Comparison of ENCODE assay signal across 27 cellular contexts in genomic region chr1:197402189-197402588, GRCh38.
"Had no signal": no experiment of that assay in that cellular context is flagged by ENCODE, and none has a peak within 500 bp of the region (broad histone marks: within the 10 kb centered on the region; RNA-seq: fewer than 3 reads in every experiment).

No MANE protein-coding gene starts in this region.

- DNase-seq: cortex of kidney; dermis blood vessel endothelial cell; dorsolateral prefrontal cortex; effector CD4-positive, alpha-beta T cell; effector CD8-positive, alpha-beta T cell; effector memory CD4-positive, alpha-beta T cell; effector memory CD8-positive, alpha-beta T cell; endodermal cell; erythroblast; esophagus squamous epithelium; foreskin fibroblast; foreskin keratinocyte; foreskin melanocyte; gastrocnemius medialis; glutamatergic neuron; head of caudate nucleus; heart left ventricle; heart right ventricle; hippocampal formation had no signal

- H2AFZ ChIP-seq: hepatocyte had no signal

- H3K79me2 ChIP-seq: hepatocyte had no signal

- H3K9me3 ChIP-seq: esophagus squamous epithelium, gastrocnemius medialis, gastroesophageal sphincter had no signal

- H3K27ac ChIP-seq: coronary artery, dorsolateral prefrontal cortex, epithelial cell of prostate, esophagus muscularis mucosa, esophagus squamous epithelium, foreskin keratinocyte, gastrocnemius medialis, gastroesophageal sphincter, heart left ventricle, heart right ventricle, hepatocyte had no signal

- H3K4me3 Mint-ChIP-seq: dendritic cell treated with granulocyte-macrophage colony-stimulating factor and Interleukin-4, amounts not matched to agents 40 ng/mL and 50 ng/mL, for 4 days; effector memory CD8-positive, alpha-beta T cell; endodermal cell had no signal

- ATAC-seq: effector memory CD8-positive, alpha-beta T cell; esophagus mucosa; foreskin keratinocyte; gastrocnemius medialis; gastroesophageal sphincter; heart left ventricle; heart right ventricle had no signal

- FAIRE-seq: endothelial cell of umbilical vein had no signal

- H3K27me3 Mint-ChIP-seq: dendritic cell treated with granulocyte-macrophage colony-stimulating factor and Interleukin-4, amounts not matched to agents 40 ng/mL and 50 ng/mL, for 4 days had no signal

- H3K27ac Mint-ChIP-seq: dendritic cell treated with granulocyte-macrophage colony-stimulating factor and Interleukin-4, amounts not matched to agents 40 ng/mL and 50 ng/mL, for 4 days; effector memory CD8-positive, alpha-beta T cell; endodermal cell had no signal

- H3K4me3 ChIP-seq: coronary artery, dorsolateral prefrontal cortex, esophagus muscularis mucosa, esophagus squamous epithelium, gastrocnemius medialis, gastroesophageal sphincter, heart left ventricle, heart right ventricle, hepatocyte had no signal

- H3K4me1 Mint-ChIP-seq: endodermal cell had no signal

- H3K36me3 ChIP-seq: esophagus muscularis mucosa, esophagus squamous epithelium, gastrocnemius medialis, gastroesophageal sphincter, heart left ventricle, heart right ventricle had no signal

- H3K4me2 ChIP-seq: hepatocyte had no signal

- H3K27me3 ChIP-seq: dorsolateral prefrontal cortex, esophagus muscularis mucosa, esophagus squamous epithelium, foreskin keratinocyte, gastrocnemius medialis, gastroesophageal sphincter, heart left ventricle, heart right ventricle, hepatocyte had no signal

- H3K4me1 ChIP-seq: esophagus muscularis mucosa, esophagus squamous epithelium, foreskin keratinocyte, gastrocnemius medialis, gastroesophageal sphincter, heart left ventricle, heart right ventricle had no signal
